2 cellular contexts compared by ENCODE assay signal in the genomic region with DNA sequence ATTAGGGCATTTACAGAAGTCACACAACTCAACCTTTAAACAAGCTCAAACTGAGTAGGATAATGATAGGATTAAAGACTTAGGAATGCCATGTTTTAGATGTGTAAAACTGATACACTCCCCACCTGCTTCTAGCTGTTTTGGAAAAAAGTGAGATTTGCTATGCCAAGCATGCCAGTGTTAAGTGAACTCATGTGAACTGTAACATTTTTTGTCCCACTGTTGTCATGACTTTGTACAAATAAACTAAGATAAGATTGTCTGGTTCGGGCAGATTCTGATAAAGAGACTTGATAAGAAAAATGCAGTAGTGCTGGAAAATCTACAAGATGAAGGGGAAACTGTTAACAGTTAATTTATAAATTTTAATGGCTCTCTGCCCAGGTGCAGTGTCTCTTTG.
TF ChIP-seq lines count a peak whose summit lies in the region.

No MANE protein-coding gene starts in this region.

TF ChIP-seq in IMR-90, 13 proteins besides CTCF, POLR2A, EP300 and RAD21 (continued from another document):
- TF ChIP-seq MXI1 (IDR thresholded peaks at IDR 0.05; ENCODE audit: borderline replicate concordance, low read depth, low read length) (no peak), NFE2L2 (IDR thresholded peaks at IDR 0.05; ENCODE audit: low read depth, low read length) (no peak), CHD1 (IDR thresholded peaks at IDR 0.05; ENCODE audit: low read depth, low read length) (no peak), FOS (IDR thresholded peaks at IDR 0.05; ENCODE audit: low read depth, low read length) (no peak), CEBPB (IDR thresholded peaks at IDR 0.05; ENCODE audit: low read depth, low read length) (no peak), MAZ (IDR thresholded peaks at IDR 0.05; ENCODE audit: borderline replicate concordance, low read depth, low read length) (no peak)
- TF ChIP-seq, protein P1, sequence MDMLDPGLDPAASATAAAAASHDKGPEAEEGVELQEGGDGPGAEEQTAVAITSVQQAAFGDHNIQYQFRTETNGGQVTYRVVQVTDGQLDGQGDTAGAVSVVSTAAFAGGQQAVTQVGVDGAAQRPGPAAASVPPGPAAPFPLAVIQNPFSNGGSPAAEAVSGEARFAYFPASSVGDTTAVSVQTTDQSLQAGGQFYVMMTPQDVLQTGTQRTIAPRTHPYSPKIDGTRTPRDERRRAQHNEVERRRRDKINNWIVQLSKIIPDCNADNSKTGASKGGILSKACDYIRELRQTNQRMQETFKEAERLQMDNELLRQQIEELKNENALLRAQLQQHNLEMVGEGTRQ (IDR thresholded peaks at IDR 0.05; ENCODE audit: low read depth, low read length), result no peak
- TF ChIP-seq, protein P2, sequence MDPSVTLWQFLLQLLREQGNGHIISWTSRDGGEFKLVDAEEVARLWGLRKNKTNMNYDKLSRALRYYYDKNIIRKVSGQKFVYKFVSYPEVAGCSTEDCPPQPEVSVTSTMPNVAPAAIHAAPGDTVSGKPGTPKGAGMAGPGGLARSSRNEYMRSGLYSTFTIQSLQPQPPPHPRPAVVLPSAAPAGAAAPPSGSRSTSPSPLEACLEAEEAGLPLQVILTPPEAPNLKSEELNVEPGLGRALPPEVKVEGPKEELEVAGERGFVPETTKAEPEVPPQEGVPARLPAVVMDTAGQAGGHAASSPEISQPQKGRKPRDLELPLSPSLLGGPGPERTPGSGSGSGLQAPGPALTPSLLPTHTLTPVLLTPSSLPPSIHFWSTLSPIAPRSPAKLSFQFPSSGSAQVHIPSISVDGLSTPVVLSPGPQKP (IDR thresholded peaks at IDR 0.05; ENCODE audit: borderline replicate concordance, low read depth, low read length), result no peak

TF ChIP-seq in GM23338, 12 proteins besides CTCF, POLR2A, EP300 and RAD21:
- TF ChIP-seq, protein P3, sequence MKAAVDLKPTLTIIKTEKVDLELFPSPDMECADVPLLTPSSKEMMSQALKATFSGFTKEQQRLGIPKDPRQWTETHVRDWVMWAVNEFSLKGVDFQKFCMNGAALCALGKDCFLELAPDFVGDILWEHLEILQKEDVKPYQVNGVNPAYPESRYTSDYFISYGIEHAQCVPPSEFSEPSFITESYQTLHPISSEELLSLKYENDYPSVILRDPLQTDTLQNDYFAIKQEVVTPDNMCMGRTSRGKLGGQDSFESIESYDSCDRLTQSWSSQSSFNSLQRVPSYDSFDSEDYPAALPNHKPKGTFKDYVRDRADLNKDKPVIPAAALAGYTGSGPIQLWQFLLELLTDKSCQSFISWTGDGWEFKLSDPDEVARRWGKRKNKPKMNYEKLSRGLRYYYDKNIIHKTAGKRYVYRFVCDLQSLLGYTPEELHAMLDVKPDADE (IDR thresholded peaks at IDR 0.05), result no peak
- TF ChIP-seq CREB1 (CRISPR knock-in tag; IDR thresholded peaks at IDR 0.05; ENCODE audit: low read depth), result no peak
- TF ChIP-seq NANOG (IDR thresholded peaks at IDR 0.05; ENCODE audit: borderline replicate concordance), result no peak
